Comparison of ENCODE assay signal across 7 cellular contexts in the genomic region with DNA sequence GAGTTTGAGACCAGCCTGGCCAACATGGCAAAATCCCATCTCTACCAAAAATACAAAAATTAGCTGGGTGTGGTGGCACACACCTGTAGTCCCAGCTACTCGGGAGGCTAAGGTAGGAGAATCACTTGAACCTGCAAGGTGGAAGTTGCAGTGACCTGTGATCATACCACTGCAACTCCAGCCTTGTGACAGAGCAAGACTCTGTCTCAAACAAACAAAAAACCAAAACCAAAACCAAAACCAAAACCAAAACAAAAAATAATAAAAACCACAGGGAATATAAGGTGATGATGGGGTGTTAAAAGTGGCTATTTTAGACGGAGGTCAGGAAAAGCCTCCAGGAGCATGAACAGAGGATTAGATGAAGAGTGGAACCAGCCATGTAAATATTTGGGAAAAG.
DNase-seq lines count a peak whose midpoint lies in the region; ATAC-seq and TF ChIP-seq lines count a peak whose summit lies in the region.
"Not testable (repeated sequence)": the region's sequence is repeated elsewhere in the genome, so short reads cannot be mapped to it uniquely, and the experiment has no call there.

No MANE protein-coding gene starts in this region.

- not testable (repeated sequence) for H3K27me3 Mint-ChIP-seq in HFFc6 (ENCODE audit: insufficient read depth); activated CD4-positive, alpha-beta T cell treated with anti-CD3 and anti-CD28 coated beads, Interleukin-2, amount 10 ng/mL, durations not matched to agents 7 days and 5 days; activated naive CD8-positive, alpha-beta T cell treated with anti-CD3 and anti-CD28 coated beads, Interleukin-2, amount 10 ng/mL, durations not matched to agents 7 days and 5 days; neural crest cell (ENCODE audit: low read depth)

- H3K4me1 ChIP-seq in ACC112 (ENCODE audit: control insufficient read depth, insufficient read depth, low read length, unreplicated experiment); MM.1S (ENCODE audit: low read length): not testable (repeated sequence)

- CTCF ChIA-PET in activated CD4-positive, alpha-beta T cell treated with anti-CD3 and anti-CD28 coated beads, Interleukin-2, amount 10 ng/mL, durations not matched to agents 7 days and 5 days (lab: Charles Lee): not testable (repeated sequence)

- H3K9me2 ChIP-seq in MM.1S (replicated peaks; ENCODE audit: insufficient read depth, low read length): not testable (repeated sequence)

- ATAC-seq in activated naive CD8-positive, alpha-beta T cell treated with anti-CD3 and anti-CD28 coated beads, Interleukin-2, amount 10 ng/mL, durations not matched to agents 7 days and 5 days (ENCODE audit: low read depth): not testable (repeated sequence)

- POLR2A ChIA-PET in activated CD4-positive, alpha-beta T cell treated with anti-CD3 and anti-CD28 coated beads, Interleukin-2, amount 10 ng/mL, durations not matched to agents 7 days and 5 days (lab: Charles Lee); activated naive CD8-positive, alpha-beta T cell treated with anti-CD3 and anti-CD28 coated beads, Interleukin-2, amount 10 ng/mL, durations not matched to agents 7 days and 5 days (lab: Charles Lee): not testable (repeated sequence)

- peak overlapping the region; percentile 87 for H2AFZ ChIP-seq in ACC112 (ENCODE audit: low read length, unreplicated experiment)
- not testable (repeated sequence) for H2AFZ ChIP-seq in MM.1S (ENCODE audit: low read length)

- H3K4me3 ChIP-seq in ACC112 (ENCODE audit: low read depth, low read length) (0 out of 2 replicates have a peak overlapping the region, but pooled peaks have one; percentile 1), fibroblast of villous mesenchyme (ENCODE audit: low read depth, low read length) (peak overlapping the region; percentile 5)
- not testable (repeated sequence) for H3K4me3 ChIP-seq in MM.1S (ENCODE audit: low read length)

- not testable (repeated sequence) for H3K4me1 Mint-ChIP-seq in HFFc6 (ENCODE audit: low read depth); activated CD4-positive, alpha-beta T cell treated with anti-CD3 and anti-CD28 coated beads, Interleukin-2, amount 10 ng/mL, durations not matched to agents 7 days and 5 days; activated naive CD8-positive, alpha-beta T cell treated with anti-CD3 and anti-CD28 coated beads, Interleukin-2, amount 10 ng/mL, durations not matched to agents 7 days and 5 days; neural crest cell

- H3K9me3 Mint-ChIP-seq in HFFc6; activated CD4-positive, alpha-beta T cell treated with anti-CD3 and anti-CD28 coated beads, Interleukin-2, amount 10 ng/mL, durations not matched to agents 7 days and 5 days; activated naive CD8-positive, alpha-beta T cell treated with anti-CD3 and anti-CD28 coated beads, Interleukin-2, amount 10 ng/mL, durations not matched to agents 7 days and 5 days; neural crest cell: not testable (repeated sequence)

- H4K20me1 ChIP-seq in MM.1S (ENCODE audit: insufficient read depth, low read length): not testable (repeated sequence)

- H3K4me3 Mint-ChIP-seq in HFFc6: peak overlapping the region; percentile 33
- H3K4me3 Mint-ChIP-seq in activated CD4-positive, alpha-beta T cell treated with anti-CD3 and anti-CD28 coated beads, Interleukin-2, amount 10 ng/mL, durations not matched to agents 7 days and 5 days; activated naive CD8-positive, alpha-beta T cell treated with anti-CD3 and anti-CD28 coated beads, Interleukin-2, amount 10 ng/mL, durations not matched to agents 7 days and 5 days; neural crest cell: not testable (repeated sequence)

- H3K9me3 ChIP-seq in MM.1S (replicated peaks; ENCODE audit: insufficient read depth, low read length): not testable (repeated sequence)

- TF ChIP-seq CTCF in HFFc6 (IDR thresholded peaks at IDR 0.05); MM.1S (IDR thresholded peaks at IDR 0.05; ENCODE audit: low read length); fibroblast of villous mesenchyme (IDR thresholded peaks at IDR 0.05; ENCODE audit: insufficient read depth, low read depth, low read length); neural crest cell (conservative IDR thresholded peaks at IDR 0.05): not testable (repeated sequence)

- not testable (repeated sequence) for H3K9ac ChIP-seq in MM.1S (ENCODE audit: low read length)

- H3K27ac Mint-ChIP-seq in HFFc6: not testable (repeated sequence)
- H3K27ac Mint-ChIP-seq in activated CD4-positive, alpha-beta T cell treated with anti-CD3 and anti-CD28 coated beads, Interleukin-2, amount 10 ng/mL, durations not matched to agents 7 days and 5 days: peak overlapping the region; percentile 81
- H3K27ac Mint-ChIP-seq in activated naive CD8-positive, alpha-beta T cell treated with anti-CD3 and anti-CD28 coated beads, Interleukin-2, amount 10 ng/mL, durations not matched to agents 7 days and 5 days: peak overlapping the region; percentile 35
- peak overlapping the region; percentile 19 for H3K27ac Mint-ChIP-seq in neural crest cell (ENCODE audit: unreplicated experiment)

- peak overlapping the region; percentile 6; the same call in 1 of the 2 replicates for H3K4me2 ChIP-seq in MM.1S (ENCODE audit: low read depth, low read length)

- H3F3A ChIP-seq in MM.1S (ENCODE audit: insufficient read depth, low read length): not testable (repeated sequence)

- DNase-seq in HFFc6; activated CD4-positive, alpha-beta T cell treated with anti-CD3 and anti-CD28 coated beads, Interleukin-2, amount 10 ng/mL, durations not matched to agents 7 days and 5 days; activated naive CD8-positive, alpha-beta T cell treated with anti-CD3 and anti-CD28 coated beads, Interleukin-2, amount 10 ng/mL, durations not matched to agents 7 days and 5 days; fibroblast of villous mesenchyme (ENCODE audit: low read depth); neural crest cell (ENCODE audit: low read depth, low spot score): not testable (repeated sequence)
- peak; percentile 27 for DNase-seq in MM.1S

- not testable (repeated sequence) for H3K27me3 ChIP-seq in ACC112 (ENCODE audit: insufficient read depth, low read length); MM.1S (replicated peaks; ENCODE audit: insufficient read depth, low read length)

- not testable (repeated sequence) for H3K36me3 ChIP-seq in ACC112 (ENCODE audit: insufficient read depth, low read length); MM.1S (replicated peaks; ENCODE audit: insufficient read depth, low read length)

- H3K27ac ChIP-seq in ACC112 (ENCODE audit: low read depth, low read length); MM.1S (ENCODE audit: low read length): not testable (repeated sequence)

- not testable (repeated sequence) for H3K79me2 ChIP-seq in ACC112 (ENCODE audit: control insufficient read depth, insufficient read depth, low read length, unreplicated experiment); MM.1S (ENCODE audit: low read length)

- H3K36me3 Mint-ChIP-seq in HFFc6 (ENCODE audit: low read depth); activated CD4-positive, alpha-beta T cell treated with anti-CD3 and anti-CD28 coated beads, Interleukin-2, amount 10 ng/mL, durations not matched to agents 7 days and 5 days (ENCODE audit: low read depth); activated naive CD8-positive, alpha-beta T cell treated with anti-CD3 and anti-CD28 coated beads, Interleukin-2, amount 10 ng/mL, durations not matched to agents 7 days and 5 days; neural crest cell (ENCODE audit: low read depth): not testable (repeated sequence)
